4 cellular contexts compared by ENCODE assay signal in the genomic region with DNA sequence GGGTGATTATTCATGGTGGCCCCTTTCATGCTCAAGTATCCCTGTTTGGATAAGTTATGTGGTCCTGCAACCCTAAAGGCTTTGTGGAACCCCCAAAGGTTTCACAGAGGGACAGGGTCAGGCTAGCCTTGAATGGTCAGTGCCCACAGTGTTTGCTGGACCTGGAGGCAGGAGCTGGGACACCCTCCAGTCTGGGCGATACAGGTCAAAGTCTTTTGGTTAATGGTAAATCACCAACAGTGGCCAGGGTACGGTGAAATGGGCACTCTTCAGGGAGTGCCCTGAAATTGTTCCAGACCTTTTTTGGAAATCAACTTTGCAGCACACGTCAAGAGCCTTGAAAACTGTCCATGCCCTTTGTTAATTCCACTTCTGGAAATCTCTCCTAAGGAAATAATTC. TPM values are rescaled to one million over a fixed set of nuclear protein-coding genes. Genes with fewer than 3 reads are reported as not detected.
"Had no signal": no experiment of that assay in that cellular context is flagged by ENCODE, and none has a peak within 500 bp of the region (broad histone marks: within the 10 kb centered on the region; RNA-seq: fewer than 3 reads in every experiment).

No MANE protein-coding gene starts in this region.

RNA-seq across cellular contexts. Expression of a gene that starts 8.7 kb away (rescaled TPM):
- total RNA-seq: GM23338, H1, H9 had no signal
- polyA plus RNA-seq: GM23338, IgD-negative memory B cell had no signal
